Comparison of ENCODE assay signal across 12 cellular contexts in the genomic region with DNA sequence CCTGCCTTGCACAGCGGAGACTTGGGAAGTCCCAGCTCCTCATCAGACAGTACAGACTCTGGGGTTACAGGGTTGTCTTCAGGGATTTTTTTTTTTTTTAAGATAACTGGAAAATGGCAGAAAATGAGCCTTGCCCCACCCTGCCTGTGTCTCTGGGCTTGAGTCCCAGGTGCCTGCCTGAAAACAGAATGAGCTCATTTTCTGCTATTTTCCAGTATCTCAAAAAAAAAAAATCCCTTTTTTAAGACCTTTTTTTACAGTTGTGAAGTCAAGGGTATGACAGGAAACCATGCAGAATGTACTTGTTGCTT. TPM values are rescaled to one million over a fixed set of nuclear protein-coding genes. Genes with fewer than 3 reads are reported as not detected.
DNase-seq lines count a peak whose midpoint lies in the region; ATAC-seq and TF ChIP-seq lines count a peak whose summit lies in the region.
"Had no signal": no experiment of that assay in that cellular context is flagged by ENCODE, and none has a peak within 500 bp of the region (broad histone marks: within the 10 kb centered on the region; RNA-seq: fewer than 3 reads in every experiment).

No MANE protein-coding gene starts in this region.

- H2AFZ ChIP-seq in OCI-LY7 (ENCODE audit: low read length) (no peak overlapping the region), smooth muscle cell (ENCODE audit: low read depth) (no peak overlapping the region)

- POLR2A ChIA-PET in activated CD8-positive, alpha-beta T cell treated with anti-CD3 and anti-CD28 coated beads for 36 hours (lab: Charles Lee): interaction anchor here (0.8 to 1.7 kb wide), 2 partner anchors 9 to 10 kb away, joined by 3 to 5 read pairs; partner anchors contain the start of gene SLX9
- POLR2A ChIA-PET in activated CD8-positive, alpha-beta T cell treated with anti-CD3 and anti-CD28 coated beads, Interleukin-2, amount 10 ng/mL, durations not matched to agents 7 days and 5 days (lab: Charles Lee): no interaction called here
- POLR2A ChIA-PET in OCI-LY7 (lab: Charles Lee): no interaction called here
- POLR2A ChIA-PET in CD4-positive, alpha-beta memory T cell (lab: Charles Lee; ENCODE audit: partially characterized antibody): interaction anchor here (3.0 kb wide), 1 partner anchor 179 kb away, joined by 10 read pairs; no protein-coding TSS in a partner anchor

- H3K9ac ChIP-seq in smooth muscle cell (ENCODE audit: low read depth): no peak overlapping the region

- no peaks in the 10 kb centered on the region for H3K9me2 ChIP-seq in OCI-LY7 (ENCODE audit: insufficient read depth, low read length)

- no peaks in the 10 kb centered on the region for H3K27me3 ChIP-seq in CD4-positive, alpha-beta memory T cell (ENCODE audit: insufficient read depth, low read length)
- H3K27me3 ChIP-seq in spleen (replicated peaks in 1 of 7): no peaks in the 10 kb centered on the region
- H3K27me3 ChIP-seq in smooth muscle cell (ENCODE audit: low read depth): no peaks in the 10 kb centered on the region
- H3K27me3 ChIP-seq: esophagus squamous epithelium had no signal

- intact Hi-C loops in activated CD8-positive, alpha-beta T cell treated with anti-CD3 and anti-CD28 coated beads for 36 hours (cut with micrococcal nuclease): no loop called here
- intact Hi-C loops in OCI-LY7 (cut with micrococcal nuclease; ENCODE audit: unreplicated experiment): no loop called here
- intact Hi-C loops in CD4-positive, alpha-beta memory T cell (cut with micrococcal nuclease): no loop called here
- intact Hi-C loops in spleen (cut with DNase I; ENCODE audit: low total_unique reads): no loop called here

- no peak for DNase-seq in activated CD8-positive, alpha-beta T cell treated with anti-CD3 and anti-CD28 coated beads for 36 hours
- DNase-seq in activated CD8-positive, alpha-beta T cell treated with anti-CD3 and anti-CD28 coated beads, Interleukin-2, amount 10 ng/mL, durations not matched to agents 7 days and 5 days: no peak
- DNase-seq in OCI-LY7 (ENCODE audit: low spot score) (no peak), endothelial cell (ENCODE audit: low spot score) (no peak), spleen (no peak), smooth muscle cell (lab: John Stamatoyannopoulos, UW; ENCODE audit: unreplicated experiment) (no peak)
- no peak for DNase-seq in CD4-positive, alpha-beta memory T cell
- DNase-seq: esophagus squamous epithelium had no signal

- no peaks in the 10 kb centered on the region for H3K9me3 Mint-ChIP-seq in activated CD8-positive, alpha-beta T cell treated with anti-CD3 and anti-CD28 coated beads for 36 hours
- H3K9me3 Mint-ChIP-seq in activated CD8-positive, alpha-beta T cell treated with anti-CD3 and anti-CD28 coated beads, Interleukin-2, amount 10 ng/mL, durations not matched to agents 7 days and 5 days (ENCODE audit: insufficient read depth): no peaks in the 10 kb centered on the region
- no peaks in the 10 kb centered on the region for H3K9me3 Mint-ChIP-seq in endothelial cell (ENCODE audit: unreplicated experiment)
- H3K9me3 Mint-ChIP-seq in stimulated activated memory B cell treated with anti-CD40 and anti-IgM and Interleukin-4, amounts not matched to agents 10 μg/mL and 1 μg/mL and 100 μg/mL, for 72 hours: no peaks in the 10 kb centered on the region
- no peaks in the 10 kb centered on the region for H3K9me3 Mint-ChIP-seq in CD4-positive, alpha-beta memory T cell
- H3K9me3 Mint-ChIP-seq: stimulated activated naive CD8-positive, alpha-beta T cell treated with anti-CD3 and anti-CD28 coated beads, Interleukin-15, Interleukin-2, amounts not matched to agents 100 ng/mL and 50 ng/mL, for 24 hours; T-helper 2 cell treated with Interferon-gamma antibody and Interleukin-4, amounts not matched to agents 5 μg/mL and 100 μg/mL, for 36 hours; type B pancreatic cell had no signal

- WGBS in spleen, 5 donors: 12 to 54% (median 30%) methylated on average over 1 of the region's 1 CpG
- WGBS in smooth muscle cell (ENCODE audit: low lambda C conversion rate): 50% methylated on average over 1 of the region's 1 CpG

- H3K4me2 ChIP-seq in OCI-LY7 (ENCODE audit: low read length) (no peak overlapping the region), smooth muscle cell (no peak overlapping the region)

- H3K36me3 Mint-ChIP-seq in activated CD8-positive, alpha-beta T cell treated with anti-CD3 and anti-CD28 coated beads for 36 hours (ENCODE audit: low read depth): peaks cover 13% of the 10 kb centered on the region
- peaks cover 24% of the 10 kb centered on the region for H3K36me3 Mint-ChIP-seq in activated CD8-positive, alpha-beta T cell treated with anti-CD3 and anti-CD28 coated beads, Interleukin-2, amount 10 ng/mL, durations not matched to agents 7 days and 5 days (ENCODE audit: low read depth)
- peaks cover 3% of the 10 kb centered on the region for H3K36me3 Mint-ChIP-seq in endothelial cell (ENCODE audit: low read depth, unreplicated experiment)
- peaks cover 41% of the 10 kb centered on the region for H3K36me3 Mint-ChIP-seq in stimulated activated memory B cell treated with anti-CD40 and anti-IgM and Interleukin-4, amounts not matched to agents 10 μg/mL and 1 μg/mL and 100 μg/mL, for 72 hours
- H3K36me3 Mint-ChIP-seq in CD4-positive, alpha-beta memory T cell: peaks cover 9 to 29% of the 10 kb centered on the region in 2 donors
- H3K36me3 Mint-ChIP-seq: type B pancreatic cell had no signal

- peak; percentile 24 for ATAC-seq in activated CD8-positive, alpha-beta T cell treated with anti-CD3 and anti-CD28 coated beads for 36 hours
- ATAC-seq in activated CD8-positive, alpha-beta T cell treated with anti-CD3 and anti-CD28 coated beads, Interleukin-2, amount 10 ng/mL, durations not matched to agents 7 days and 5 days: no peak
- ATAC-seq in stimulated activated memory B cell treated with anti-CD40 and anti-IgM and Interleukin-4, amounts not matched to agents 10 μg/mL and 1 μg/mL and 100 μg/mL, for 72 hours: peak; percentile 3

- no peak for TF ChIP-seq POLR2A in spleen (IDR thresholded peaks at IDR 0.05)

- H3K27ac Mint-ChIP-seq in activated CD8-positive, alpha-beta T cell treated with anti-CD3 and anti-CD28 coated beads for 36 hours: no peak overlapping the region
- no peak overlapping the region for H3K27ac Mint-ChIP-seq in activated CD8-positive, alpha-beta T cell treated with anti-CD3 and anti-CD28 coated beads, Interleukin-2, amount 10 ng/mL, durations not matched to agents 7 days and 5 days
- no peak overlapping the region for H3K27ac Mint-ChIP-seq in endothelial cell (ENCODE audit: unreplicated experiment)
- no peak overlapping the region for H3K27ac Mint-ChIP-seq in stimulated activated memory B cell treated with anti-CD40 and anti-IgM and Interleukin-4, amounts not matched to agents 10 μg/mL and 1 μg/mL and 100 μg/mL, for 72 hours
- no peak overlapping the region for H3K27ac Mint-ChIP-seq in CD4-positive, alpha-beta memory T cell
- H3K27ac Mint-ChIP-seq: stimulated activated naive CD8-positive, alpha-beta T cell treated with anti-CD3 and anti-CD28 coated beads, Interleukin-15, Interleukin-2, amounts not matched to agents 100 ng/mL and 50 ng/mL, for 24 hours; T-helper 2 cell treated with Interferon-gamma antibody and Interleukin-4, amounts not matched to agents 5 μg/mL and 100 μg/mL, for 36 hours; type B pancreatic cell had no signal

- H3K36me3 ChIP-seq in OCI-LY7 (ENCODE audit: insufficient read depth, low read length) (peaks cover 75% of the 10 kb centered on the region), spleen (peaks cover 0 to 89% (median 25%) of the 10 kb centered on the region in 6 donors), smooth muscle cell (ENCODE audit: low read depth) (no peaks in the 10 kb centered on the region)
- H3K36me3 ChIP-seq in CD4-positive, alpha-beta memory T cell (ENCODE audit: insufficient read depth, low read length): peaks cover 15% of the 10 kb centered on the region

- no peaks in the 10 kb centered on the region for H3K4me1 ChIP-seq in OCI-LY7 (ENCODE audit: insufficient read depth, low read length, poor library complexity, severe bottlenecking)
- peaks cover 9% of the 10 kb centered on the region for H3K4me1 ChIP-seq in CD4-positive, alpha-beta memory T cell (ENCODE audit: insufficient read depth, low read length)
- peaks cover 8 to 89% (median 45%) of the 10 kb centered on the region in 6 donors for H3K4me1 ChIP-seq in spleen
- H3K4me1 ChIP-seq in smooth muscle cell (ENCODE audit: low read depth): no peaks in the 10 kb centered on the region

- H3K4me3 ChIP-seq in OCI-LY7 (ENCODE audit: low read depth, low read length, poor library complexity, severe bottlenecking) (no peak overlapping the region), spleen (no peak overlapping the region), smooth muscle cell (no peak overlapping the region)
- no peak overlapping the region for H3K4me3 ChIP-seq in CD4-positive, alpha-beta memory T cell (ENCODE audit: low read length in 2 of 2)
- H3K4me3 ChIP-seq: esophagus squamous epithelium had no signal

- peak; percentile 57 for TF ChIP-seq CTCF in activated CD8-positive, alpha-beta T cell treated with anti-CD3 and anti-CD28 coated beads for 36 hours (IDR thresholded peaks at IDR 0.05)
- peak; percentile 47; the same call in 1 of the 2 replicates for TF ChIP-seq CTCF in OCI-LY7 (conservative IDR thresholded peaks at IDR 0.05; ENCODE audit: low read length)
- TF ChIP-seq CTCF in endothelial cell (IDR thresholded peaks at IDR 0.05; ENCODE audit: unreplicated experiment): peak; percentile 1
- no peak for TF ChIP-seq CTCF in spleen (IDR thresholded peaks at IDR 0.05 in 8 of 11, conservative IDR thresholded peaks at IDR 0.05 in 3 of 11)
- TF ChIP-seq CTCF in smooth muscle cell (IDR thresholded peaks at IDR 0.05; ENCODE audit: borderline replicate concordance, insufficient read depth, poor library complexity, severe bottlenecking): no peak

- H3K79me2 ChIP-seq in OCI-LY7 (ENCODE audit: insufficient read depth, low read depth, low read length): peaks cover 11% of the 10 kb centered on the region; the same call in 1 of the 2 replicates
- peaks cover 46% of the 10 kb centered on the region for H3K79me2 ChIP-seq in smooth muscle cell (ENCODE audit: low read depth)

- no TSS peak for BruUV-seq in OCI-LY7 (replicated peaks; lab: Mats Ljungman, UMichigan)

- H3K4me3 Mint-ChIP-seq in activated CD8-positive, alpha-beta T cell treated with anti-CD3 and anti-CD28 coated beads for 36 hours: no peak overlapping the region
- no peak overlapping the region for H3K4me3 Mint-ChIP-seq in activated CD8-positive, alpha-beta T cell treated with anti-CD3 and anti-CD28 coated beads, Interleukin-2, amount 10 ng/mL, durations not matched to agents 7 days and 5 days
- H3K4me3 Mint-ChIP-seq in endothelial cell (ENCODE audit: unreplicated experiment): no peak overlapping the region
- H3K4me3 Mint-ChIP-seq in stimulated activated memory B cell treated with anti-CD40 and anti-IgM and Interleukin-4, amounts not matched to agents 10 μg/mL and 1 μg/mL and 100 μg/mL, for 72 hours: no peak overlapping the region
- H3K4me3 Mint-ChIP-seq in CD4-positive, alpha-beta memory T cell: no peak overlapping the region
- H3K4me3 Mint-ChIP-seq: stimulated activated naive CD8-positive, alpha-beta T cell treated with anti-CD3 and anti-CD28 coated beads, Interleukin-15, Interleukin-2, amounts not matched to agents 100 ng/mL and 50 ng/mL, for 24 hours; T-helper 2 cell treated with Interferon-gamma antibody and Interleukin-4, amounts not matched to agents 5 μg/mL and 100 μg/mL, for 36 hours; type B pancreatic cell had no signal

- H3K27me3 Mint-ChIP-seq in activated CD8-positive, alpha-beta T cell treated with anti-CD3 and anti-CD28 coated beads for 36 hours: no peaks in the 10 kb centered on the region
- no peaks in the 10 kb centered on the region for H3K27me3 Mint-ChIP-seq in activated CD8-positive, alpha-beta T cell treated with anti-CD3 and anti-CD28 coated beads, Interleukin-2, amount 10 ng/mL, durations not matched to agents 7 days and 5 days (ENCODE audit: low read depth)
- H3K27me3 Mint-ChIP-seq in endothelial cell (ENCODE audit: unreplicated experiment): peaks cover 2% of the 10 kb centered on the region
- H3K27me3 Mint-ChIP-seq in stimulated activated memory B cell treated with anti-CD40 and anti-IgM and Interleukin-4, amounts not matched to agents 10 μg/mL and 1 μg/mL and 100 μg/mL, for 72 hours: no peaks in the 10 kb centered on the region
- H3K27me3 Mint-ChIP-seq in CD4-positive, alpha-beta memory T cell: no peaks in the 10 kb centered on the region
- H3K27me3 Mint-ChIP-seq: stimulated activated naive CD8-positive, alpha-beta T cell treated with anti-CD3 and anti-CD28 coated beads, Interleukin-15, Interleukin-2, amounts not matched to agents 100 ng/mL and 50 ng/mL, for 24 hours; type B pancreatic cell had no signal

- no peaks in the 10 kb centered on the region for H3K9me3 ChIP-seq in OCI-LY7 (ENCODE audit: low read length)
- H3K9me3 ChIP-seq in CD4-positive, alpha-beta memory T cell (ENCODE audit: control insufficient read depth in 1 of 2, low read length in 2 of 2): no peaks in the 10 kb centered on the region
- no peaks in the 10 kb centered on the region for H3K9me3 ChIP-seq in spleen
- no peaks in the 10 kb centered on the region for H3K9me3 ChIP-seq in smooth muscle cell (replicated peaks; ENCODE audit: low read depth)
- H3K9me3 ChIP-seq: esophagus squamous epithelium had no signal

- peaks cover 11% of the 10 kb centered on the region for H3K4me1 Mint-ChIP-seq in activated CD8-positive, alpha-beta T cell treated with anti-CD3 and anti-CD28 coated beads for 36 hours (ENCODE audit: low read depth)
- peaks cover 9% of the 10 kb centered on the region for H3K4me1 Mint-ChIP-seq in activated CD8-positive, alpha-beta T cell treated with anti-CD3 and anti-CD28 coated beads, Interleukin-2, amount 10 ng/mL, durations not matched to agents 7 days and 5 days (ENCODE audit: low read depth)
- H3K4me1 Mint-ChIP-seq in endothelial cell (ENCODE audit: unreplicated experiment): no peaks in the 10 kb centered on the region
- H3K4me1 Mint-ChIP-seq in stimulated activated memory B cell treated with anti-CD40 and anti-IgM and Interleukin-4, amounts not matched to agents 10 μg/mL and 1 μg/mL and 100 μg/mL, for 72 hours: peaks cover 39% of the 10 kb centered on the region
- peaks cover 4 to 21% (median 10%) of the 10 kb centered on the region in 4 donors for H3K4me1 Mint-ChIP-seq in CD4-positive, alpha-beta memory T cell

- H3F3A ChIP-seq in smooth muscle cell (ENCODE audit: low read depth): no peaks in the 10 kb centered on the region

- H4K20me1 ChIP-seq in OCI-LY7 (ENCODE audit: insufficient read depth, low read length) (no peaks in the 10 kb centered on the region), smooth muscle cell (ENCODE audit: low read depth) (peaks cover 75% of the 10 kb centered on the region)

- H3K27ac ChIP-seq in OCI-LY7 (ENCODE audit: low read depth, low read length, poor library complexity, severe bottlenecking) (no peak overlapping the region), spleen (peak overlapping the region in 1 of 8 donors; percentile 9), smooth muscle cell (ENCODE audit: low read depth) (no peak overlapping the region)
- no peak overlapping the region for H3K27ac ChIP-seq in CD4-positive, alpha-beta memory T cell (ENCODE audit: low read depth, low read length)
- H3K27ac ChIP-seq: esophagus squamous epithelium had no signal

- CTCF ChIA-PET in activated CD8-positive, alpha-beta T cell treated with anti-CD3 and anti-CD28 coated beads for 36 hours (lab: Charles Lee): interaction anchor here (0.7 to 14.9 kb wide), 24 partner anchors 9 to 336 kb away, joined by 3 to 170 read pairs (median 4); partner anchors contain the start of gene SLX9
- CTCF ChIA-PET in activated CD8-positive, alpha-beta T cell treated with anti-CD3 and anti-CD28 coated beads, Interleukin-2, amount 10 ng/mL, durations not matched to agents 7 days and 5 days (lab: Charles Lee): interaction anchor here (0.6 to 14.2 kb wide), 20 partner anchors 9 to 335 kb away, joined by 3 to 187 read pairs (median 4); partner anchors contain the start of genes PTTG1IP and SLX9
- CTCF ChIA-PET in OCI-LY7 (lab: Charles Lee; ENCODE audit: unreplicated experiment): interaction anchor here (0.6 to 1.8 kb wide), 6 partner anchors 10 to 187 kb away, joined by 3 to 6 read pairs (median 4); no protein-coding TSS in a partner anchor
- CTCF ChIA-PET in CD4-positive, alpha-beta memory T cell (lab: Charles Lee; ENCODE audit: partially characterized antibody): interaction anchor here (0.6 to 16.7 kb wide), 34 partner anchors 8 to 872 kb away, joined by 3 to 363 read pairs (median 4); partner anchors contain the start of genes SLX9 and UBE2G2

RNA-seq across cellular contexts. Expression of gene SLX9, which starts 10.1 kb away (rescaled TPM):
- 10 to 100 TPM; 76.0 to 76.5 TPM for total RNA-seq in activated CD8-positive, alpha-beta T cell treated with anti-CD3 and anti-CD28 coated beads for 36 hours
- 10 to 100 TPM; 56.6 to 60.4 TPM for total RNA-seq in activated CD8-positive, alpha-beta T cell treated with anti-CD3 and anti-CD28 coated beads, Interleukin-2, amount 10 ng/mL, durations not matched to agents 7 days and 5 days
- 18.6 and 37.0 TPM in 2 replicates for total RNA-seq in OCI-LY7 (2014; rRNA removed; shearing (Covaris generic))
- total RNA-seq in OCI-LY7 (2022) (53.3 and 61.6 TPM in 2 replicates), endothelial cell (ENCODE audit: unreplicated experiment) (13.7 TPM), spleen (10 to 100 TPM in 6 of 7 donors, 1 to 10 TPM in 1; 6.1 to 30.6 (median 26.4) TPM), smooth muscle cell (13.9 and 15.9 TPM in 2 replicates)
- 10 to 100 TPM; 17.7 to 21.6 TPM for total RNA-seq in CD4-positive, alpha-beta memory T cell
- polyA plus RNA-seq in CD4-positive, alpha-beta memory T cell: 10 to 100 TPM in 1 of 2 donors, 1 to 10 TPM in 1; 9.4 to 13.1 TPM
- polyA plus RNA-seq in spleen (10 to 100 TPM; 16.4 to 35.4 (median 28.5) TPM), smooth muscle cell (26.6 and 32.7 TPM in 2 replicates)

RNA-seq across cellular contexts. Expression of gene ITGB2, which starts 29.3 kb away (rescaled TPM):
- 100 to 1,000 TPM; 340 to 343 TPM for total RNA-seq in activated CD8-positive, alpha-beta T cell treated with anti-CD3 and anti-CD28 coated beads for 36 hours
- 100 to 1,000 TPM; 503 to 530 TPM for total RNA-seq in activated CD8-positive, alpha-beta T cell treated with anti-CD3 and anti-CD28 coated beads, Interleukin-2, amount 10 ng/mL, durations not matched to agents 7 days and 5 days
- 4.2 and 11.6 TPM in 2 replicates for total RNA-seq in OCI-LY7 (2014; rRNA removed; shearing (Covaris generic))
- total RNA-seq in OCI-LY7 (2022) (60.8 and 78.9 TPM in 2 replicates), endothelial cell (ENCODE audit: unreplicated experiment) (21.3 TPM), spleen (100 to 1,000 TPM; 285 to 754 (median 415) TPM), smooth muscle cell (0.18 TPM in 1 of 2 replicates, not detected in the other)
- 100 to 1,000 TPM; 278 to 291 TPM for total RNA-seq in CD4-positive, alpha-beta memory T cell
- polyA plus RNA-seq in CD4-positive, alpha-beta memory T cell: 100 to 1,000 TPM; 538 to 575 TPM
- polyA plus RNA-seq in spleen (100 to 1,000 TPM in 2 of 3 donors, 10 to 100 TPM in 1; 92.1 to 332 (median 250) TPM), smooth muscle cell (0.86 and 1.0 TPM in 2 replicates)

Comparison
In these comparisons a context has a peak if more than half of its experiments do, and no peak if none do; other contexts are left out.
1. POLR2A ChIA-PET loops: an anchor here in activated CD8-positive, alpha-beta T cell treated with anti-CD3 and anti-CD28 coated beads for 36 hours (0.8 to 1.7 kb wide) and CD4-positive, alpha-beta memory T cell (3.0 kb wide); none called in activated CD8-positive, alpha-beta T cell treated with anti-CD3 and anti-CD28 coated beads, Interleukin-2, amount 10 ng/mL, durations not matched to agents 7 days and 5 days and OCI-LY7.
2. CTCF ChIP-seq: peak in activated CD8-positive, alpha-beta T cell treated with anti-CD3 and anti-CD28 coated beads for 36 hours (single experiment), OCI-LY7 (single experiment) and endothelial cell (single experiment); none in spleen (0 of 11) and smooth muscle cell (single experiment).